8 cellular contexts compared by ENCODE assay signal in genomic region chr16:11667824-11668589, GRCh38. TPM values are rescaled to one million over a fixed set of nuclear protein-coding genes. Genes with fewer than 3 reads are reported as not detected.
DNase-seq lines count a peak whose midpoint lies in the region; ATAC-seq, FAIRE-seq and TF ChIP-seq lines count a peak whose summit lies in the region.

Gene SNN, plus strand, starts transcription at chr16:11668455. Its CDS starts 7,605 bp downstream, at chr16:11676060.

- no peaks in the 10 kb centered on the region for H3K9me3 ChIP-seq in HepG2 (ENCODE audit: low read length)

- H2AFZ ChIP-seq in HepG2 (ENCODE audit: low read length): no peak within 1 kb of the TSS

- in situ Hi-C loops in HepG2 (cut with HindIII; ENCODE audit: extremely low pct_ligation_motif_present, low pct_unique_long_range_greater_than_20kb): no loop called here

- H3K4me2 ChIP-seq in HepG2 (ENCODE audit: low read depth, low read length): peak within 1 kb of the TSS; percentile 84

- TF ChIP-seq CTCF in HepG2 (CRISPR knock-in tag; IDR thresholded peaks at IDR 0.05): no peak

- peaks cover 39% of the 10 kb centered on the region for H3K27me3 Mint-ChIP-seq in dendritic cell treated with granulocyte-macrophage colony-stimulating factor and Interleukin-4, amounts not matched to agents 40 ng/mL and 50 ng/mL, for 4 days

- peak; percentile 40 for TF ChIP-seq POLR2A in GM18505 (IDR thresholded peaks at IDR 0.05; ENCODE audit: borderline replicate concordance, extremely low read depth, insufficient read depth, insufficient read length)
- TF ChIP-seq POLR2A in HepG2 (IDR thresholded peaks at IDR 0.05; ENCODE audit: insufficient read depth in 1 of 2, low read depth in 2 of 2, low read length in 2 of 2): no peak; a peak in 1 of 4 replicates

- H3K36me3 ChIP-seq in HepG2 (replicated peaks in 1 of 2; ENCODE audit: control insufficient read depth in 1 of 2, insufficient read depth in 2 of 2, low read length in 2 of 2): no peaks in the 10 kb centered on the region

- H3K4me3 ChIP-seq in HepG2 (replicated peaks in 1 of 3; ENCODE audit: insufficient read depth in 1 of 3, low read depth in 2 of 3, low read length in 3 of 3): peak within 1 kb of the TSS; percentile 76 to 77 (median 76)

- H3K27me3 ChIP-seq in HepG2 (ENCODE audit: control insufficient read depth in 1 of 2, insufficient read depth in 2 of 2, low read length in 2 of 2): peaks cover 0 to 26% of the 10 kb centered on the region in 2 experiments; a peak in 3 of 5 replicates

- DNase-seq in 8988T (peak; percentile 93), NCI-H510A treated with DMSO at 0.1 percent for 48 hours (lab: John Stamatoyannopoulos, UW) (peak; percentile 17), HepG2 (ENCODE audit: low spot score) (peak; percentile 82)
- peak; percentile 82 for DNase-seq in activated CD4-positive, alpha-beta T cell treated with anti-CD3 and anti-CD28 coated beads, Interleukin-2, amount 50 U/mL, for 1 hour
- DNase-seq in stimulated activated CD4-positive, alpha-beta T cell treated with anti-CD3 and anti-CD28 coated beads, Interleukin-2, amount 100 ng/mL, for 4 hours (ENCODE audit: low read depth): peak; percentile 81

- peak within 1 kb of the TSS; percentile 56 for H3K9ac ChIP-seq in HepG2 (ENCODE audit: insufficient read depth, low read depth, low read length)

- 17% methylated on average over 60 of the region's 90 CpGs for WGBS in HepG2 (ENCODE audit: low lambda C conversion rate)

- POLR2A ChIA-PET in HepG2 (lab: Yijun Ruan, JAX): no interaction called here

- H3K27ac ChIP-seq in HepG2 (ENCODE audit: extremely low read length, insufficient read depth, low read length): no peak within 1 kb of the TSS

- H4K20me1 ChIP-seq in HepG2 (ENCODE audit: insufficient read depth, low read length): no peaks in the 10 kb centered on the region

- no peak for FAIRE-seq in HepG2 (lab: Jason Lieb, UNC)

- no TSS peak for BruUV-seq in HepG2 (replicated peaks; lab: Mats Ljungman, UMichigan)

- TF ChIP-seq EP300 in HepG2 (IDR thresholded peaks at IDR 0.05; ENCODE audit: low read depth in 2 of 2, low read length in 2 of 2): no peak
- TF ChIP-seq EP300 in HepG2 (CRISPR knock-in tag; IDR thresholded peaks at IDR 0.05; ENCODE audit: borderline replicate concordance): no peak; the same call in 1 of the 2 replicates

- peaks cover 37% of the 10 kb centered on the region for H3K4me1 Mint-ChIP-seq in dendritic cell treated with granulocyte-macrophage colony-stimulating factor and Interleukin-4, amounts not matched to agents 40 ng/mL and 50 ng/mL, for 4 days (ENCODE audit: low read depth)

- no peaks in the 10 kb centered on the region for H3K79me2 ChIP-seq in HepG2 (ENCODE audit: insufficient read depth, low read length)

- H3K36me3 Mint-ChIP-seq in dendritic cell treated with granulocyte-macrophage colony-stimulating factor and Interleukin-4, amounts not matched to agents 40 ng/mL and 50 ng/mL, for 4 days (ENCODE audit: low read depth): peaks cover 26% of the 10 kb centered on the region

- H3K9me3 Mint-ChIP-seq in dendritic cell treated with granulocyte-macrophage colony-stimulating factor and Interleukin-4, amounts not matched to agents 40 ng/mL and 50 ng/mL, for 4 days: no peaks in the 10 kb centered on the region

- intact Hi-C loops in dendritic cell treated with granulocyte-macrophage colony-stimulating factor and Interleukin-4, amounts not matched to agents 40 ng/mL and 50 ng/mL, for 4 days (cut with micrococcal nuclease): no loop called here
- intact Hi-C loops in HepG2 (cut with micrococcal nuclease; ENCODE audit: unreplicated experiment): no loop called here

- ATAC-seq in GM18505 (IDR thresholded peaks at IDR 0.05; ENCODE audit: unreplicated experiment) (peak; percentile 67), HG03095 (IDR thresholded peaks at IDR 0.05; ENCODE audit: unreplicated experiment) (peak; percentile 47), HepG2 (peak; percentile 81)

- H3K4me3 Mint-ChIP-seq in dendritic cell treated with granulocyte-macrophage colony-stimulating factor and Interleukin-4, amounts not matched to agents 40 ng/mL and 50 ng/mL, for 4 days: peak within 1 kb of the TSS; percentile 71

- no peak for TF ChIP-seq RAD21 in HepG2 (CRISPR knock-in tag; IDR thresholded peaks at IDR 0.05)

- peaks cover 70% of the 10 kb centered on the region for H3K4me1 ChIP-seq in HepG2 (ENCODE audit: insufficient read depth, low read length)

- peak within 1 kb of the TSS; percentile 75 for H3K27ac Mint-ChIP-seq in dendritic cell treated with granulocyte-macrophage colony-stimulating factor and Interleukin-4, amounts not matched to agents 40 ng/mL and 50 ng/mL, for 4 days

- CTCF ChIA-PET in HepG2 (lab: Yijun Ruan, JAX; ENCODE audit: low intra/inter-chr PET ratio, low total read pairs): interaction anchor here (1.5 kb wide), 1 partner anchor 136 kb away, joined by 5 read pairs; no protein-coding TSS in a partner anchor

TF ChIP-seq in HepG2, 621 proteins besides CTCF, POLR2A, EP300 and RAD21 (continues in another document):
- TF ChIP-seq ARID3A (IDR thresholded peaks at IDR 0.05; ENCODE audit: low read depth, low read length): no peak
- no peak for TF ChIP-seq HOXA5 (CRISPR knock-in tag; IDR thresholded peaks at IDR 0.05)
- TF ChIP-seq PRMT3 (CRISPR knock-in tag; IDR thresholded peaks at IDR 0.05; ENCODE audit: borderline replicate concordance, low read depth): 0 out of 2 replicates have a peak, but pooled peaks have one; percentile 50
- TF ChIP-seq MXD4 (CRISPR knock-in tag; IDR thresholded peaks at IDR 0.05): 0 out of 2 replicates have a peak, but pooled peaks have one; percentile 45
- TF ChIP-seq TBL1XR1 (IDR thresholded peaks at IDR 0.05; ENCODE audit: borderline replicate concordance, low read length, partially characterized antibody): no peak
- no peak for TF ChIP-seq ZBTB26 (CRISPR knock-in tag; IDR thresholded peaks at IDR 0.05; ENCODE audit: borderline replicate concordance)
- no peak for TF ChIP-seq TMF1 (CRISPR knock-in tag; IDR thresholded peaks at IDR 0.05; ENCODE audit: low read depth)
- peak; percentile 59; the same call in 1 of the 2 replicates for TF ChIP-seq ZNF547 (CRISPR knock-in tag; IDR thresholded peaks at IDR 0.05)
- no peak; the same call in 1 of the 2 replicates for TF ChIP-seq MED1 (CRISPR knock-in tag; IDR thresholded peaks at IDR 0.05)

RNA-seq across cellular contexts. Expression of gene SNN, which starts in this region (rescaled TPM):
- total RNA-seq in HepG2 (2016; rRNA removed; fragmentation: Illumina TruSeq; extraction: Trizol): 8.4 TPM in 2 replicates
- 7.1 and 8.0 TPM in 2 replicates for total RNA-seq in HepG2 (2016; cell fraction: cytosol; rRNA removed; fragmentation: Illumina TruSeq; extraction: Trizol; ENCODE audit: low read depth)
- 6.0 and 8.2 TPM in 2 replicates for total RNA-seq in HepG2 (2016; cell fraction: insoluble cytoplasmic fraction; rRNA removed; fragmentation: Illumina TruSeq; extraction: Trizol)
- total RNA-seq in HepG2 (2016; cell fraction: membrane; rRNA removed; fragmentation: Illumina TruSeq; extraction: Trizol): 18.8 and 19.0 TPM in 2 replicates
- total RNA-seq in HepG2 (2016; cell fraction: nucleus; rRNA removed; fragmentation: Illumina TruSeq; extraction: Trizol): 4.0 and 5.8 TPM in 2 replicates
- polyA plus RNA-seq in HepG2 (2011; rRNA removed): 5.2 and 5.6 TPM in 2 replicates
- 4.6 and 5.0 TPM in 2 replicates for polyA plus RNA-seq in HepG2 (2011; cell fraction: cytosol; rRNA removed)
- 4.7 and 4.9 TPM in 2 replicates for polyA plus RNA-seq in HepG2 (2011; cell fraction: nucleus; rRNA removed)
- 3.0 and 3.4 TPM in 2 replicates for polyA plus RNA-seq in HepG2 (2012)
- polyA plus RNA-seq in HepG2 (2016; cell fraction: cytosol; fragmentation: Illumina TruSeq; extraction: Trizol; ENCODE audit: low read depth): 8.8 and 9.8 TPM in 2 replicates
- polyA plus RNA-seq in HepG2 (2016; cell fraction: insoluble cytoplasmic fraction; fragmentation: Illumina TruSeq; extraction: Trizol; ENCODE audit: low read depth): 8.1 and 9.3 TPM in 2 replicates
- 17.1 and 17.3 TPM in 2 replicates for polyA plus RNA-seq in HepG2 (2016; cell fraction: membrane; fragmentation: Illumina TruSeq; extraction: Trizol; ENCODE audit: low read depth)
- 7.7 and 8.0 TPM in 2 replicates for polyA plus RNA-seq in HepG2 (2016; cell fraction: nucleus; fragmentation: Illumina TruSeq; extraction: Trizol; ENCODE audit: insufficient read depth, low read depth)
- polyA minus RNA-seq in HepG2 (2011; rRNA and poly(A)+ RNA removed; ENCODE audit: low replicate concordance): 2.2 and 3.6 TPM in 2 replicates
- polyA minus RNA-seq in HepG2 (2011; cell fraction: cytosol; rRNA and poly(A)+ RNA removed): 1.6 and 1.9 TPM in 2 replicates
- 4.4 and 4.9 TPM in 2 replicates for polyA minus RNA-seq in HepG2 (2011; cell fraction: nucleus; rRNA and poly(A)+ RNA removed)

Comparison
In these comparisons a context has a peak if more than half of its experiments do, and no peak if none do; other contexts are left out.
1. DNase-seq: peak in every context shown above with its lines; median percentile 93 in 8988T; 82 in activated CD4-positive, alpha-beta T cell treated with anti-CD3 and anti-CD28 coated beads, Interleukin-2, amount 50 U/mL, for 1 hour; 82 in HepG2; 81 in stimulated activated CD4-positive, alpha-beta T cell treated with anti-CD3 and anti-CD28 coated beads, Interleukin-2, amount 100 ng/mL, for 4 hours; 17 in NCI-H510A treated with DMSO at 0.1 percent for 48 hours.